In the genomic region with DNA sequence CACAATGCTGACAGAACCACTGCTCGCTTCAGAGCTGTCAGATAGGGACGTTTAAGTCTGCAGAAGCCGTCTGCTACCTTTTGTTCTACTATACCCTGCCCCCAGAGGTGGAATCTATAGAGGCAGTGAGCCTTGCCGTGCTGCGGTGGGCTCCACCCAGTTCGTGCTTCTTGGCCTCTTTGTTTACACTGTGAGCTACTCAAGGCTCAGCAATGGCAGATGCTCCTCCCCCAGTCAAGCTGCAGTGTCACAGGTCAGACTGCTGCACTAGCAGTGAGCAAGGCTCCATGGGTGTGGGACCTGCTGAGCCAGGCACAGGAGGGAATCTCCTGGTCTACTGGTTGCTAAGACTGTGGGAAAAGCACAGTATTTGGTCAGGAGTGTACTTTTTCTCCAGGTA, we compare ENCODE assay signal across 1 cellular context.
A peak's percentile ranks its signal among the peaks of the same experiment; 100 is the strongest.
TF ChIP-seq lines count a peak whose summit lies in the region.

No MANE protein-coding gene starts in this region.

TF ChIP-seq in HepG2, 621 proteins besides CTCF, POLR2A, EP300 and RAD21 (continued from another document and continues in another):
- TF ChIP-seq, protein P1, sequence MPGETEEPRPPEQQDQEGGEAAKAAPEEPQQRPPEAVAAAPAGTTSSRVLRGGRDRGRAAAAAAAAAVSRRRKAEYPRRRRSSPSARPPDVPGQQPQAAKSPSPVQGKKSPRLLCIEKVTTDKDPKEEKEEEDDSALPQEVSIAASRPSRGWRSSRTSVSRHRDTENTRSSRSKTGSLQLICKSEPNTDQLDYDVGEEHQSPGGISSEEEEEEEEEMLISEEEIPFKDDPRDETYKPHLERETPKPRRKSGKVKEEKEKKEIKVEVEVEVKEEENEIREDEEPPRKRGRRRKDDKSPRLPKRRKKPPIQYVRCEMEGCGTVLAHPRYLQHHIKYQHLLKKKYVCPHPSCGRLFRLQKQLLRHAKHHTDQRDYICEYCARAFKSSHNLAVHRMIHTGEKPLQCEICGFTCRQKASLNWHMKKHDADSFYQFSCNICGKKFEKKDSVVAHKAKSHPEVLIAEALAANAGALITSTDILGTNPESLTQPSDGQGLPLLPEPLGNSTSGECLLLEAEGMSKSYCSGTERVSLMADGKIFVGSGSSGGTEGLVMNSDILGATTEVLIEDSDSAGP (CRISPR knock-in tag; IDR thresholded peaks at IDR 0.05; ENCODE audit: borderline replicate concordance) = peak; percentile 69; the same call in 1 of the 2 replicates
- TF ChIP-seq HNRNPUL1 (IDR thresholded peaks at IDR 0.05; ENCODE audit: low read depth, low read length) (no peak), CREM (IDR thresholded peaks at IDR 0.05) (peak; percentile 59; the same call in 1 of the 2 replicates), CREM (CRISPR knock-in tag; IDR thresholded peaks at IDR 0.05) (no peak), ZNF124 (CRISPR knock-in tag; IDR thresholded peaks at IDR 0.05) (peak; percentile 52; the same call in 1 of the 2 replicates), FOSL2 (CRISPR knock-in tag; IDR thresholded peaks at IDR 0.05) (peak; percentile 75), ZNF235 (CRISPR knock-in tag; IDR thresholded peaks at IDR 0.05; ENCODE audit: borderline replicate concordance) (no peak), SATB2 (CRISPR knock-in tag; IDR thresholded peaks at IDR 0.05) (no peak), RCOR2 (CRISPR knock-in tag; IDR thresholded peaks at IDR 0.05) (peak; percentile 35; the same call in 1 of the 2 replicates), NAIF1 (CRISPR knock-in tag; IDR thresholded peaks at IDR 0.05; ENCODE audit: borderline replicate concordance) (no peak), BCL6 (CRISPR knock-in tag; IDR thresholded peaks at IDR 0.05) (peak; percentile 81), ETV6 (CRISPR knock-in tag; conservative IDR thresholded peaks at IDR 0.05) (0 out of 2 replicates have a peak, but pooled peaks have one; percentile 30), CHD2 (IDR thresholded peaks at IDR 0.05; ENCODE audit: low read depth, low read length) (no peak), SRSF1 (optimal IDR thresholded peaks at IDR 0.05; ENCODE audit: low read depth, low read length) (no peak), ZNF230 (CRISPR knock-in tag; IDR thresholded peaks at IDR 0.05) (no peak), ZNF317 (CRISPR knock-in tag; IDR thresholded peaks at IDR 0.05) (no peak), ZNF350 (CRISPR knock-in tag; IDR thresholded peaks at IDR 0.05; ENCODE audit: borderline replicate concordance, low read depth) (peak; percentile 85), FIP1L1 (IDR thresholded peaks at IDR 0.05; ENCODE audit: borderline replicate concordance, insufficient read depth, low read depth, low read length) (no peak), ZNF160 (CRISPR knock-in tag; IDR thresholded peaks at IDR 0.05) (peak; percentile 43; the same call in 1 of the 2 replicates), NFYB (CRISPR knock-in tag; IDR thresholded peaks at IDR 0.05) (no peak), FOXM1 (CRISPR knock-in tag; IDR thresholded peaks at IDR 0.05) (no peak), ZNF644 (CRISPR knock-in tag; IDR thresholded peaks at IDR 0.05; ENCODE audit: low read depth) (peak; percentile 57; the same call in 1 of the 2 replicates), ZNF564 (CRISPR knock-in tag; IDR thresholded peaks at IDR 0.05) (0 out of 2 replicates have a peak, but pooled peaks have one; percentile 49), RNF2 (conservative IDR thresholded peaks at IDR 0.05; ENCODE audit: low read depth) (peak; percentile 66; the same call in 1 of the 2 replicates)
- TF ChIP-seq, protein P2, sequence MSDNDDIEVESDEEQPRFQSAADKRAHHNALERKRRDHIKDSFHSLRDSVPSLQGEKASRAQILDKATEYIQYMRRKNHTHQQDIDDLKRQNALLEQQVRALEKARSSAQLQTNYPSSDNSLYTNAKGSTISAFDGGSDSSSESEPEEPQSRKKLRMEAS (IDR thresholded peaks at IDR 0.05) = peak; percentile 57; the same call in 1 of the 2 replicates
- TF ChIP-seq, protein P3, sequence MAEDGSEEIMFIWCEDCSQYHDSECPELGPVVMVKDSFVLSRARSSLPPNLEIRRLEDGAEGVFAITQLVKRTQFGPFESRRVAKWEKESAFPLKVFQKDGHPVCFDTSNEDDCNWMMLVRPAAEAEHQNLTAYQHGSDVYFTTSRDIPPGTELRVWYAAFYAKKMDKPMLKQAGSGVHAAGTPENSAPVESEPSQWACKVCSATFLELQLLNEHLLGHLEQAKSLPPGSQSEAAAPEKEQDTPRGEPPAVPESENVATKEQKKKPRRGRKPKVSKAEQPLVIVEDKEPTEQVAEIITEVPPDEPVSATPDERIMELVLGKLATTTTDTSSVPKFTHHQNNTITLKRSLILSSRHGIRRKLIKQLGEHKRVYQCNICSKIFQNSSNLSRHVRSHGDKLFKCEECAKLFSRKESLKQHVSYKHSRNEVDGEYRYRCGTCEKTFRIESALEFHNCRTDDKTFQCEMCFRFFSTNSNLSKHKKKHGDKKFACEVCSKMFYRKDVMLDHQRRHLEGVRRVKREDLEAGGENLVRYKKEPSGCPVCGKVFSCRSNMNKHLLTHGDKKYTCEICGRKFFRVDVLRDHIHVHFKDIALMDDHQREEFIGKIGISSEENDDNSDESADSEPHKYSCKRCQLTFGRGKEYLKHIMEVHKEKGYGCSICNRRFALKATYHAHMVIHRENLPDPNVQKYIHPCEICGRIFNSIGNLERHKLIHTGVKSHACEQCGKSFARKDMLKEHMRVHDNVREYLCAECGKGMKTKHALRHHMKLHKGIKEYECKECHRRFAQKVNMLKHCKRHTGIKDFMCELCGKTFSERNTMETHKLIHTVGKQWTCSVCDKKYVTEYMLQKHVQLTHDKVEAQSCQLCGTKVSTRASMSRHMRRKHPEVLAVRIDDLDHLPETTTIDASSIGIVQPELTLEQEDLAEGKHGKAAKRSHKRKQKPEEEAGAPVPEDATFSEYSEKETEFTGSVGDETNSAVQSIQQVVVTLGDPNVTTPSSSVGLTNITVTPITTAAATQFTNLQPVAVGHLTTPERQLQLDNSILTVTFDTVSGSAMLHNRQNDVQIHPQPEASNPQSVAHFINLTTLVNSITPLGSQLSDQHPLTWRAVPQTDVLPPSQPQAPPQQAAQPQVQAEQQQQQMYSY (CRISPR knock-in tag; IDR thresholded peaks at IDR 0.05) = no peak
- TF ChIP-seq, protein P4, sequence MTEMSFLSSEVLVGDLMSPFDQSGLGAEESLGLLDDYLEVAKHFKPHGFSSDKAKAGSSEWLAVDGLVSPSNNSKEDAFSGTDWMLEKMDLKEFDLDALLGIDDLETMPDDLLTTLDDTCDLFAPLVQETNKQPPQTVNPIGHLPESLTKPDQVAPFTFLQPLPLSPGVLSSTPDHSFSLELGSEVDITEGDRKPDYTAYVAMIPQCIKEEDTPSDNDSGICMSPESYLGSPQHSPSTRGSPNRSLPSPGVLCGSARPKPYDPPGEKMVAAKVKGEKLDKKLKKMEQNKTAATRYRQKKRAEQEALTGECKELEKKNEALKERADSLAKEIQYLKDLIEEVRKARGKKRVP (CRISPR knock-in tag; IDR thresholded peaks at IDR 0.05) = no peak
- TF ChIP-seq, protein P5, sequence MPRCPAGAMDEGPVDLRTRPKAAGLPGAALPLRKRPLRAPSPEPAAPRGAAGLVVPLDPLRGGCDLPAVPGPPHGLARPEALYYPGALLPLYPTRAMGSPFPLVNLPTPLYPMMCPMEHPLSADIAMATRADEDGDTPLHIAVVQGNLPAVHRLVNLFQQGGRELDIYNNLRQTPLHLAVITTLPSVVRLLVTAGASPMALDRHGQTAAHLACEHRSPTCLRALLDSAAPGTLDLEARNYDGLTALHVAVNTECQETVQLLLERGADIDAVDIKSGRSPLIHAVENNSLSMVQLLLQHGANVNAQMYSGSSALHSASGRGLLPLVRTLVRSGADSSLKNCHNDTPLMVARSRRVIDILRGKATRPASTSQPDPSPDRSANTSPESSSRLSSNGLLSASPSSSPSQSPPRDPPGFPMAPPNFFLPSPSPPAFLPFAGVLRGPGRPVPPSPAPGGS (CRISPR knock-in tag; IDR thresholded peaks at IDR 0.05) = no peak
- TF ChIP-seq, protein P6, sequence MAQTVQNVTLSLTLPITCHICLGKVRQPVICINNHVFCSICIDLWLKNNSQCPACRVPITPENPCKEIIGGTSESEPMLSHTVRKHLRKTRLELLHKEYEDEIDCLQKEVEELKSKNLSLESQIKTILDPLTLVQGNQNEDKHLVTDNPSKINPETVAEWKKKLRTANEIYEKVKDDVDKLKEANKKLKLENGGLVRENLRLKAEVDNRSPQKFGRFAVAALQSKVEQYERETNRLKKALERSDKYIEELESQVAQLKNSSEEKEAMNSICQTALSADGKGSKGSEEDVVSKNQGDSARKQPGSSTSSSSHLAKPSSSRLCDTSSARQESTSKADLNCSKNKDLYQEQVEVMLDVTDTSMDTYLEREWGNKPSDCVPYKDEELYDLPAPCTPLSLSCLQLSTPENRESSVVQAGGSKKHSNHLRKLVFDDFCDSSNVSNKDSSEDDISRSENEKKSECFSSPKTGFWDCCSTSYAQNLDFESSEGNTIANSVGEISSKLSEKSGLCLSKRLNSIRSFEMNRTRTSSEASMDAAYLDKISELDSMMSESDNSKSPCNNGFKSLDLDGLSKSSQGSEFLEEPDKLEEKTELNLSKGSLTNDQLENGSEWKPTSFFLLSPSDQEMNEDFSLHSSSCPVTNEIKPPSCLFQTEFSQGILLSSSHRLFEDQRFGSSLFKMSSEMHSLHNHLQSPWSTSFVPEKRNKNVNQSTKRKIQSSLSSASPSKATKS (CRISPR knock-in tag; IDR thresholded peaks at IDR 0.05) = no peak
- TF ChIP-seq, protein P7, sequence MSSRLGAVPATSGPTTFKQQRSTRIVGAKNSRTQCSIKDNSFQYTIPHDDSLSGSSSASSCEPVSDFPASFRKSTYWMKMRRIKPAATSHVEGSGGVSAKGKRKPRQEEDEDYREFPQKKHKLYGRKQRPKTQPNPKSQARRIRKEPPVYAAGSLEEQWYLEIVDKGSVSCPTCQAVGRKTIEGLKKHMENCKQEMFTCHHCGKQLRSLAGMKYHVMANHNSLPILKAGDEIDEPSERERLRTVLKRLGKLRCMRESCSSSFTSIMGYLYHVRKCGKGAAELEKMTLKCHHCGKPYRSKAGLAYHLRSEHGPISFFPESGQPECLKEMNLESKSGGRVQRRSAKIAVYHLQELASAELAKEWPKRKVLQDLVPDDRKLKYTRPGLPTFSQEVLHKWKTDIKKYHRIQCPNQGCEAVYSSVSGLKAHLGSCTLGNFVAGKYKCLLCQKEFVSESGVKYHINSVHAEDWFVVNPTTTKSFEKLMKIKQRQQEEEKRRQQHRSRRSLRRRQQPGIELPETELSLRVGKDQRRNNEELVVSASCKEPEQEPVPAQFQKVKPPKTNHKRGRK (CRISPR knock-in tag; IDR thresholded peaks at IDR 0.05) = no peak
- TF ChIP-seq, protein P8, sequence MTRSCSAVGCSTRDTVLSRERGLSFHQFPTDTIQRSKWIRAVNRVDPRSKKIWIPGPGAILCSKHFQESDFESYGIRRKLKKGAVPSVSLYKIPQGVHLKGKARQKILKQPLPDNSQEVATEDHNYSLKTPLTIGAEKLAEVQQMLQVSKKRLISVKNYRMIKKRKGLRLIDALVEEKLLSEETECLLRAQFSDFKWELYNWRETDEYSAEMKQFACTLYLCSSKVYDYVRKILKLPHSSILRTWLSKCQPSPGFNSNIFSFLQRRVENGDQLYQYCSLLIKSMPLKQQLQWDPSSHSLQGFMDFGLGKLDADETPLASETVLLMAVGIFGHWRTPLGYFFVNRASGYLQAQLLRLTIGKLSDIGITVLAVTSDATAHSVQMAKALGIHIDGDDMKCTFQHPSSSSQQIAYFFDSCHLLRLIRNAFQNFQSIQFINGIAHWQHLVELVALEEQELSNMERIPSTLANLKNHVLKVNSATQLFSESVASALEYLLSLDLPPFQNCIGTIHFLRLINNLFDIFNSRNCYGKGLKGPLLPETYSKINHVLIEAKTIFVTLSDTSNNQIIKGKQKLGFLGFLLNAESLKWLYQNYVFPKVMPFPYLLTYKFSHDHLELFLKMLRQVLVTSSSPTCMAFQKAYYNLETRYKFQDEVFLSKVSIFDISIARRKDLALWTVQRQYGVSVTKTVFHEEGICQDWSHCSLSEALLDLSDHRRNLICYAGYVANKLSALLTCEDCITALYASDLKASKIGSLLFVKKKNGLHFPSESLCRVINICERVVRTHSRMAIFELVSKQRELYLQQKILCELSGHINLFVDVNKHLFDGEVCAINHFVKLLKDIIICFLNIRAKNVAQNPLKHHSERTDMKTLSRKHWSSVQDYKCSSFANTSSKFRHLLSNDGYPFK (CRISPR knock-in tag; IDR thresholded peaks at IDR 0.05; ENCODE audit: borderline replicate concordance) = peak; percentile 65; the same call in 1 of the 2 replicates
